13 cellular contexts compared by ENCODE assay signal in genomic region chr9:138023394-138024124, GRCh38.
DNase-seq lines count a peak whose midpoint lies in the region; ATAC-seq and TF ChIP-seq lines count a peak whose summit lies in the region.
"Had no signal": no experiment of that assay in that cellular context is flagged by ENCODE, and none has a peak within 500 bp of the region (broad histone marks: within the 10 kb centered on the region; RNA-seq: fewer than 3 reads in every experiment).

No MANE protein-coding gene starts in this region.

- no peaks in the 10 kb centered on the region for H3K36me3 ChIP-seq in mesodermal cell (ENCODE audit: control insufficient read depth, insufficient read depth, low read length)
- H3K36me3 ChIP-seq: ascending aorta had no signal

- H3K27ac ChIP-seq in mesodermal cell (ENCODE audit: low read depth, low read length, severe bottlenecking): no peak overlapping the region
- H3K27ac ChIP-seq: ascending aorta, RWPE1 had no signal

- no peak for TF ChIP-seq CTCF in brain (conservative IDR thresholded peaks at IDR 0.05)

- H3K4me3 ChIP-seq in mesodermal cell (ENCODE audit: extremely low read depth, insufficient read depth, low read length, poor library complexity, severe bottlenecking): peak overlapping the region; percentile 11
- H3K4me3 ChIP-seq: ascending aorta had no signal

- WGBS in mesodermal cell (ENCODE audit: insufficient coverage in 2 of 2), 2 experiments: 16 to 21% methylated on average over 48 to 63 of the region's 84 CpGs

- DNase-seq in Ammon's horn (ENCODE audit: low spot score) (peak; percentile 16), GM03348 (ENCODE audit: low spot score) (peak; percentile 5), NCI-H1436 treated with DMSO at 0.1 percent for 48 hours (lab: John Stamatoyannopoulos, UW) (no peak), superior temporal gyrus (ENCODE audit: extremely low spot score) (no peak)
- DNase-seq: activated T-cell treated with anti-CD3 and anti-CD28 coated beads, Interleukin-2, amount 50 U/mL, for 1 hour; CD8-positive, alpha-beta memory T cell; NCI-H2081 had no signal

- H3K27ac Mint-ChIP-seq in brain: no peak overlapping the region
- H3K27ac Mint-ChIP-seq: CD8-positive, alpha-beta memory T cell had no signal

- H3K36me3 Mint-ChIP-seq in brain: peaks cover 34% of the 10 kb centered on the region
- H3K36me3 Mint-ChIP-seq: CD8-positive, alpha-beta memory T cell had no signal

- H3K4me3 Mint-ChIP-seq in brain: peak overlapping the region in 4 of 5 experiments; percentile 31 to 62 (median 40)

- H3K4me1 Mint-ChIP-seq in brain: no peaks in the 10 kb centered on the region
- H3K4me1 Mint-ChIP-seq: CD8-positive, alpha-beta memory T cell had no signal

- ATAC-seq in GM18520 (IDR thresholded peaks at IDR 0.05; ENCODE audit: unreplicated experiment) (no peak), HG03521 (IDR thresholded peaks at IDR 0.05; ENCODE audit: unreplicated experiment) (no peak)

- H3K4me1 ChIP-seq in mesodermal cell (ENCODE audit: control insufficient read depth, insufficient read depth, low read length, poor library complexity, severe bottlenecking): no peaks in the 10 kb centered on the region
- H3K4me1 ChIP-seq: ascending aorta had no signal

- peaks cover 57% of the 10 kb centered on the region for H3K27me3 Mint-ChIP-seq in brain

- H3K9me3 ChIP-seq in mesodermal cell (ENCODE audit: control insufficient read depth, low read length): peaks cover 3% of the 10 kb centered on the region
- H3K9me3 ChIP-seq: ascending aorta had no signal

- H3K9me3 Mint-ChIP-seq in brain: no peaks in the 10 kb centered on the region
- H3K9me3 Mint-ChIP-seq: CD8-positive, alpha-beta memory T cell had no signal

Comparison
In these comparisons a context has a peak if more than half of its experiments do, and no peak if none do; other contexts are left out.
1. DNase-seq: peak in Ammon's horn (single experiment) and GM03348 (single experiment); none in NCI-H1436 treated with DMSO at 0.1 percent for 48 hours (single experiment) and superior temporal gyrus (single experiment).